ENCODE assay signal across 16 cellular contexts in genomic region chr5:91229031-91229623, GRCh38.
"Had no signal": no experiment of that assay in that cellular context is flagged by ENCODE, and none has a peak within 500 bp of the region (broad histone marks: within the 10 kb centered on the region; RNA-seq: fewer than 3 reads in every experiment).

No MANE protein-coding gene starts in this region.

- H3K4me3 Mint-ChIP-seq: activated CD4-positive, alpha-beta T cell treated with anti-CD3 and anti-CD28 coated beads for 36 hours; activated CD8-positive, alpha-beta memory T cell treated with anti-CD3 and anti-CD28 coated beads, Interleukin-2, amount 10 ng/mL, durations not matched to agents 7 days and 5 days; activated naive CD8-positive, alpha-beta T cell treated with anti-CD3 and anti-CD28 coated beads, Interleukin-2, amount 50 U/mL, for 24 hours; memory B cell had no signal

- H3K27ac Mint-ChIP-seq: activated CD4-positive, alpha-beta T cell treated with anti-CD3 and anti-CD28 coated beads for 36 hours; activated CD8-positive, alpha-beta memory T cell treated with anti-CD3 and anti-CD28 coated beads, Interleukin-2, amount 10 ng/mL, durations not matched to agents 7 days and 5 days; activated naive CD8-positive, alpha-beta T cell treated with anti-CD3 and anti-CD28 coated beads, Interleukin-2, amount 50 U/mL, for 24 hours; memory B cell had no signal

- H3K27me3 ChIP-seq: ascending aorta, thyroid gland had no signal

- H3K4me3 ChIP-seq: ascending aorta, thyroid gland had no signal

- H3K9me3 ChIP-seq: ascending aorta, thyroid gland had no signal

- DNase-seq: activated CD4-positive, alpha-beta T cell treated with anti-CD3 and anti-CD28 coated beads for 36 hours; activated CD4-positive, alpha-beta T cell treated with anti-CD3 and anti-CD28 coated beads, Interleukin-2, amount 50 U/mL, for 48 hours; activated CD8-positive, alpha-beta memory T cell treated with anti-CD3 and anti-CD28 coated beads, Interleukin-2, amount 10 ng/mL, durations not matched to agents 7 days and 5 days; activated naive CD4-positive, alpha-beta T cell treated with Interleukin-2 at 50 U/mL for 16 hours; activated naive CD8-positive, alpha-beta T cell treated with anti-CD3 and anti-CD28 coated beads, Interleukin-2, amount 50 U/mL, for 24 hours; dermis blood vessel endothelial cell; effector memory CD4-positive, alpha-beta T cell; left ventricle myocardium superior; occipital lobe; stimulated activated CD4-positive, alpha-beta T cell treated with anti-CD3 and anti-CD28 coated beads, Interleukin-12 subunit alpha, Interleukin-12 subunit beta, amount 100 ng/mL, for 4 hours; stimulated activated CD4-positive, alpha-beta T cell treated with anti-CD3 and anti-CD28 coated beads, Interleukin-2, amount 100 ng/mL, for 24 hours; stimulated activated naive CD4-positive, alpha-beta T cell treated with Interleukin-2 at 50 U/mL for 16 hours; SW 1271; thyroid gland had no signal

- ATAC-seq: activated CD4-positive, alpha-beta T cell treated with anti-CD3 and anti-CD28 coated beads for 36 hours; activated CD8-positive, alpha-beta memory T cell treated with anti-CD3 and anti-CD28 coated beads, Interleukin-2, amount 10 ng/mL, durations not matched to agents 7 days and 5 days; activated naive CD8-positive, alpha-beta T cell treated with anti-CD3 and anti-CD28 coated beads, Interleukin-2, amount 50 U/mL, for 24 hours; left ventricle myocardium superior had no signal

- H3K4me1 Mint-ChIP-seq: activated CD4-positive, alpha-beta T cell treated with anti-CD3 and anti-CD28 coated beads for 36 hours; activated CD8-positive, alpha-beta memory T cell treated with anti-CD3 and anti-CD28 coated beads, Interleukin-2, amount 10 ng/mL, durations not matched to agents 7 days and 5 days; activated naive CD8-positive, alpha-beta T cell treated with anti-CD3 and anti-CD28 coated beads, Interleukin-2, amount 50 U/mL, for 24 hours; memory B cell had no signal

- H3K36me3 ChIP-seq: ascending aorta, thyroid gland had no signal

- H3K4me1 ChIP-seq: ascending aorta had no signal

- H3K27me3 Mint-ChIP-seq: activated naive CD8-positive, alpha-beta T cell treated with anti-CD3 and anti-CD28 coated beads, Interleukin-2, amount 50 U/mL, for 24 hours had no signal

- H3K27ac ChIP-seq: ascending aorta, thyroid gland had no signal
